22 cellular contexts compared by ENCODE assay signal in the genomic region with DNA sequence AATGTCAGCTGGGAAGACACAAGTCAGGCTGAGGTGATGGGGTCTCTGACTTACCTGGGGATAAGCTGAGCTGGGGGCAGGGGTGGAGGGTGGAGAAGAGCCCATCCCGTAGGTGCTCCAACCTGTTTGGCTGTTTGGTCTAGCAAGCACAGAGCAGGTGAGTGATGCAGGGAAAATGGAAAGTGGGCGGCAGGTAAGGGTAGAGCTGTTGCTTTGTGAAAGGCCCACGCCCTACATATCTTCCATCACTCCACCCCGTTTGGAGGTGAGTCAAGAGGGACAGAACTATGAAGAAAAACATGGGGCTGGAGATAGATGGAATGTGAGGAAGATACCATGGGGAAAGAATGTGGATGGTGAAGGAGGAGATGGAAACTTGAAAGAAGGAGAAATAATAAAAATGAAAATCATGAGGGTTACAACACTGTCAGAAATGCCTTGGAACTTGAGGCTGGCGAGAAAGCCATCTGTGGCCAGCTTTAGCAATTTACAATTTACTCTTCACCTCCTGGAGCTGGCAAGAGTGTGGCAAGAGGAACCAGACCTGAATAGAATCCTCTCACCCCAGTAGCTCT. TPM values are rescaled to one million over a fixed set of nuclear protein-coding genes. Genes with fewer than 3 reads are reported as not detected.
"Had no signal": no experiment of that assay in that cellular context is flagged by ENCODE, and none has a peak within 500 bp of the region (broad histone marks: within the 10 kb centered on the region; RNA-seq: fewer than 3 reads in every experiment).

No MANE protein-coding gene starts in this region.

- H3K9me3 ChIP-seq: testis had no signal

- H3K36me3 Mint-ChIP-seq: activated naive CD8-positive, alpha-beta T cell treated with anti-CD3 and anti-CD28 coated beads for 36 hours had no signal

- H3K27ac Mint-ChIP-seq: activated CD4-positive, alpha-beta T cell treated with anti-CD3 and anti-CD28 coated beads, Interleukin-2, amount 10 ng/mL, durations not matched to agents 24 days and 14 days; activated CD8-positive, alpha-beta T cell treated with anti-CD3 and anti-CD28 coated beads, Interleukin-2, amount 10 ng/mL, durations not matched to agents 7 days and 5 days; activated naive CD8-positive, alpha-beta T cell treated with anti-CD3 and anti-CD28 coated beads for 36 hours; activated T-cell treated with anti-CD3 and anti-CD28 coated beads, Interleukin-2, amount 50 U/mL, for 72 hours; nephron progenitor cell; stimulated activated naive CD8-positive, alpha-beta T cell treated with anti-CD3 and anti-CD28 coated beads, Interleukin-15, amount 100 ng/mL, for 72 hours; T-helper 2 cell treated with Interferon-gamma antibody and Interleukin-4, amounts not matched to agents 5 μg/mL and 100 μg/mL, for 36 hours had no signal

- H3K27ac ChIP-seq: brain microvascular endothelial cell, testis had no signal

- H3K27me3 ChIP-seq: brain microvascular endothelial cell, testis had no signal

- H3K27me3 Mint-ChIP-seq: activated naive CD8-positive, alpha-beta T cell treated with anti-CD3 and anti-CD28 coated beads for 36 hours; progenitor cell of endocrine pancreas; stimulated activated naive CD8-positive, alpha-beta T cell treated with anti-CD3 and anti-CD28 coated beads, Interleukin-15, amount 100 ng/mL, for 72 hours had no signal

- H3K9me3 Mint-ChIP-seq: activated CD4-positive, alpha-beta T cell treated with anti-CD3 and anti-CD28 coated beads, Interleukin-2, amount 10 ng/mL, durations not matched to agents 24 days and 14 days; activated naive CD8-positive, alpha-beta T cell treated with anti-CD3 and anti-CD28 coated beads for 36 hours; activated T-cell treated with anti-CD3 and anti-CD28 coated beads, Interleukin-2, amount 50 U/mL, for 72 hours; dendritic cell treated with granulocyte-macrophage colony-stimulating factor and Interleukin-4, amounts not matched to agents 40 ng/mL and 50 ng/mL, for 4 days; nephron progenitor cell; stimulated activated naive CD8-positive, alpha-beta T cell treated with anti-CD3 and anti-CD28 coated beads, Interleukin-15, amount 100 ng/mL, for 72 hours; T-helper 2 cell treated with Interferon-gamma antibody and Interleukin-4, amounts not matched to agents 5 μg/mL and 100 μg/mL, for 36 hours had no signal

- H3K4me3 Mint-ChIP-seq: activated CD4-positive, alpha-beta T cell treated with anti-CD3 and anti-CD28 coated beads, Interleukin-2, amount 10 ng/mL, durations not matched to agents 24 days and 14 days; activated CD8-positive, alpha-beta T cell treated with anti-CD3 and anti-CD28 coated beads, Interleukin-2, amount 10 ng/mL, durations not matched to agents 7 days and 5 days; activated naive CD8-positive, alpha-beta T cell treated with anti-CD3 and anti-CD28 coated beads for 36 hours; activated T-cell treated with anti-CD3 and anti-CD28 coated beads, Interleukin-2, amount 50 U/mL, for 72 hours; dendritic cell treated with granulocyte-macrophage colony-stimulating factor and Interleukin-4, amounts not matched to agents 40 ng/mL and 50 ng/mL, for 4 days; nephron progenitor cell; stimulated activated naive CD8-positive, alpha-beta T cell treated with anti-CD3 and anti-CD28 coated beads, Interleukin-15, amount 100 ng/mL, for 72 hours; T-helper 2 cell treated with Interferon-gamma antibody and Interleukin-4, amounts not matched to agents 5 μg/mL and 100 μg/mL, for 36 hours had no signal

- ATAC-seq: activated CD8-positive, alpha-beta T cell treated with anti-CD3 and anti-CD28 coated beads, Interleukin-2, amount 10 ng/mL, durations not matched to agents 7 days and 5 days; activated T-cell treated with anti-CD3 and anti-CD28 coated beads, Interleukin-2, amount 50 U/mL, for 72 hours; left ventricle myocardium superior; right cardiac atrium; stimulated activated naive CD8-positive, alpha-beta T cell treated with anti-CD3 and anti-CD28 coated beads, Interleukin-15, amount 100 ng/mL, for 72 hours had no signal

- H3K4me3 ChIP-seq: testis had no signal

- DNase-seq: activated CD4-positive, alpha-beta T cell treated with anti-CD3 and anti-CD28 coated beads, Interleukin-2, amount 10 ng/mL, durations not matched to agents 24 days and 14 days; activated CD4-positive, CD25-positive, alpha-beta regulatory T cell; activated CD8-positive, alpha-beta memory T cell treated with anti-CD3 and anti-CD28 coated beads, Interleukin-2, amount 50 U/mL, for 4 hours; activated CD8-positive, alpha-beta T cell treated with anti-CD3 and anti-CD28 coated beads, Interleukin-2, amount 10 ng/mL, durations not matched to agents 7 days and 5 days; activated gamma-delta T cell; activated naive CD8-positive, alpha-beta T cell treated with anti-CD3 and anti-CD28 coated beads for 36 hours; activated T-cell treated with anti-CD3 and anti-CD28 coated beads, Interleukin-2, amount 50 U/mL, for 72 hours; brain microvascular endothelial cell; effector memory CD4-positive, alpha-beta T cell; kidney; left ventricle myocardium superior; nephron progenitor cell; right cardiac atrium; small intestine; stimulated activated naive CD8-positive, alpha-beta T cell treated with anti-CD3 and anti-CD28 coated beads, Interleukin-15, amount 100 ng/mL, for 72 hours; testis had no signal

- H3K36me3 ChIP-seq: brain microvascular endothelial cell had no signal

- H3K4me1 Mint-ChIP-seq: activated naive CD8-positive, alpha-beta T cell treated with anti-CD3 and anti-CD28 coated beads for 36 hours had no signal

- FAIRE-seq: kidney, small intestine had no signal

RNA-seq across cellular contexts. Expression of a gene that starts 1.3 kb away (rescaled TPM):
- total RNA-seq: activated CD4-positive, alpha-beta T cell treated with anti-CD3 and anti-CD28 coated beads, Interleukin-2, amount 10 ng/mL, durations not matched to agents 24 days and 14 days; activated naive CD8-positive, alpha-beta T cell treated with anti-CD3 and anti-CD28 coated beads for 36 hours; kidney; left ventricle myocardium superior; mesenteric fat pad; right cardiac atrium; urinary bladder had no signal
- polyA plus RNA-seq: small intestine, urinary bladder had no signal

RNA-seq across cellular contexts. Expression of a gene that starts 2.9 kb away (rescaled TPM):
- total RNA-seq: activated CD4-positive, alpha-beta T cell treated with anti-CD3 and anti-CD28 coated beads, Interleukin-2, amount 10 ng/mL, durations not matched to agents 24 days and 14 days; mesenteric fat pad; progenitor cell of endocrine pancreas had no signal

RNA-seq across cellular contexts. Expression of a gene that starts 5.1 kb away (rescaled TPM):
- total RNA-seq: activated CD4-positive, alpha-beta T cell treated with anti-CD3 and anti-CD28 coated beads, Interleukin-2, amount 10 ng/mL, durations not matched to agents 24 days and 14 days; activated CD8-positive, alpha-beta T cell treated with anti-CD3 and anti-CD28 coated beads, Interleukin-2, amount 10 ng/mL, durations not matched to agents 7 days and 5 days; activated naive CD8-positive, alpha-beta T cell treated with anti-CD3 and anti-CD28 coated beads for 36 hours; activated T-cell treated with anti-CD3 and anti-CD28 coated beads, Interleukin-2, amount 50 U/mL, for 72 hours; kidney; left ventricle myocardium superior; mesenteric fat pad; omental fat pad; progenitor cell of endocrine pancreas; right cardiac atrium; testis had no signal
- polyA plus RNA-seq: right cardiac atrium, small intestine had no signal

RNA-seq across cellular contexts. Expression of a gene that starts 13.6 kb away (rescaled TPM):
- total RNA-seq: activated CD4-positive, alpha-beta T cell treated with anti-CD3 and anti-CD28 coated beads, Interleukin-2, amount 10 ng/mL, durations not matched to agents 24 days and 14 days; activated CD8-positive, alpha-beta T cell treated with anti-CD3 and anti-CD28 coated beads, Interleukin-2, amount 10 ng/mL, durations not matched to agents 7 days and 5 days; activated naive CD8-positive, alpha-beta T cell treated with anti-CD3 and anti-CD28 coated beads for 36 hours; activated T-cell treated with anti-CD3 and anti-CD28 coated beads, Interleukin-2, amount 50 U/mL, for 72 hours; kidney; left ventricle myocardium superior; mesenteric fat pad; omental fat pad; progenitor cell of endocrine pancreas; right cardiac atrium; testis; urinary bladder had no signal
- polyA plus RNA-seq: right cardiac atrium, small intestine, urinary bladder had no signal
